Comparison of ENCODE assay signal across 18 cellular contexts in genomic region chr1:84165566-84165965, GRCh38. TPM values are rescaled to one million over a fixed set of nuclear protein-coding genes. Genes with fewer than 3 reads are reported as not detected.
A peak's percentile ranks its signal among the peaks of the same experiment; 100 is the strongest.
DNase-seq lines count a peak whose midpoint lies in the region; ATAC-seq, FAIRE-seq and TF ChIP-seq lines count a peak whose summit lies in the region.
"Had no signal": no experiment of that assay in that cellular context is flagged by ENCODE, and none has a peak within 500 bp of the region (broad histone marks: within the 10 kb centered on the region; RNA-seq: fewer than 3 reads in every experiment).

No MANE protein-coding gene starts in this region.

- POLR2A ChIA-PET in naive thymus-derived CD4-positive, alpha-beta T cell (lab: Charles Lee): interaction anchor here (0.9 kb wide), 1 partner anchor 528 kb away, joined by 3 read pairs; no protein-coding TSS in a partner anchor

- no peak for DNase-seq in activated CD8-positive, alpha-beta memory T cell treated with anti-CD3 and anti-CD28 coated beads, Interleukin-2, amount 10 ng/mL, durations not matched to agents 7 days and 5 days
- no peak for DNase-seq in activated CD8-positive, alpha-beta memory T cell treated with anti-CD3 and anti-CD28 coated beads, Interleukin-2, amount 50 U/mL, for 48 hours
- DNase-seq in GM18507 (ENCODE audit: extremely low spot score, insufficient read length, low read depth) (no peak), DMS153 (lab: John Stamatoyannopoulos, UW) (no peak), nephron progenitor cell (no peak)
- DNase-seq in naive thymus-derived CD4-positive, alpha-beta T cell: no peak
- no peak for DNase-seq in stimulated activated CD4-positive, alpha-beta T cell treated with anti-CD3 and anti-CD28 coated beads, Interleukin-4, amount 100 ng/mL, for 4 hours
- DNase-seq: activated gamma-delta T cell treated with Interleukin-2 at 50 U/mL for 16 hours, esophagus squamous epithelium, glutamatergic neuron, HFFc6, MG63, Peyer's patch, thyroid gland had no signal

- H3K27ac ChIP-seq in SU-DHL-6 (ENCODE audit: low read depth, low read length): peak overlapping the region; percentile 25; the same call in 1 of the 2 replicates
- no peak overlapping the region for H3K27ac ChIP-seq in naive thymus-derived CD4-positive, alpha-beta T cell (ENCODE audit: low read depth, low read length)
- H3K27ac ChIP-seq: esophagus squamous epithelium, Peyer's patch, prostate gland, skin epidermis, thyroid gland had no signal

- H3K27me3 Mint-ChIP-seq in activated CD8-positive, alpha-beta memory T cell treated with anti-CD3 and anti-CD28 coated beads, Interleukin-2, amount 10 ng/mL, durations not matched to agents 7 days and 5 days: no peaks in the 10 kb centered on the region
- no peaks in the 10 kb centered on the region for H3K27me3 Mint-ChIP-seq in naive thymus-derived CD4-positive, alpha-beta T cell
- H3K27me3 Mint-ChIP-seq in nephron progenitor cell (ENCODE audit: low read depth, poor library complexity): no peaks in the 10 kb centered on the region

- ATAC-seq in activated CD8-positive, alpha-beta memory T cell treated with anti-CD3 and anti-CD28 coated beads, Interleukin-2, amount 10 ng/mL, durations not matched to agents 7 days and 5 days: no peak
- no peak for ATAC-seq in naive thymus-derived CD4-positive, alpha-beta T cell

- H3K4me1 ChIP-seq in naive thymus-derived CD4-positive, alpha-beta T cell (ENCODE audit: control insufficient read depth in 2 of 2, insufficient read depth in 2 of 2, low read length in 2 of 2): peaks cover 28 to 56% of the 10 kb centered on the region in 2 donors
- H3K4me1 ChIP-seq: prostate gland had no signal

- no peaks in the 10 kb centered on the region for H3F3A ChIP-seq in SU-DHL-6 (ENCODE audit: insufficient read depth)

- no peaks in the 10 kb centered on the region for H3K9me3 ChIP-seq in SU-DHL-6 (ENCODE audit: insufficient read depth, low read length)
- no peaks in the 10 kb centered on the region for H3K9me3 ChIP-seq in naive thymus-derived CD4-positive, alpha-beta T cell (ENCODE audit: control insufficient read depth in 2 of 3, low read length in 3 of 3)
- H3K9me3 ChIP-seq: esophagus squamous epithelium, MG63, Peyer's patch, prostate gland, thyroid gland had no signal

- peak overlapping the region; percentile 76 for H3K27ac Mint-ChIP-seq in activated CD8-positive, alpha-beta memory T cell treated with anti-CD3 and anti-CD28 coated beads, Interleukin-2, amount 10 ng/mL, durations not matched to agents 7 days and 5 days
- H3K27ac Mint-ChIP-seq in naive thymus-derived CD4-positive, alpha-beta T cell: no peak overlapping the region
- no peak overlapping the region for H3K27ac Mint-ChIP-seq in nephron progenitor cell
- H3K27ac Mint-ChIP-seq: HFFc6 had no signal

- H3K9ac ChIP-seq in SU-DHL-6 (ENCODE audit: low read length): no peak overlapping the region

- H3K36me3 Mint-ChIP-seq in activated CD8-positive, alpha-beta memory T cell treated with anti-CD3 and anti-CD28 coated beads, Interleukin-2, amount 10 ng/mL, durations not matched to agents 7 days and 5 days: peaks cover 26% of the 10 kb centered on the region
- peaks cover 0 to 22% (median 16%) of the 10 kb centered on the region in 5 donors for H3K36me3 Mint-ChIP-seq in naive thymus-derived CD4-positive, alpha-beta T cell
- H3K36me3 Mint-ChIP-seq in nephron progenitor cell (ENCODE audit: low read depth): peaks cover 14% of the 10 kb centered on the region

- TF ChIP-seq CTCF in SU-DHL-6 (IDR thresholded peaks at IDR 0.05; ENCODE audit: insufficient read depth, low read length, poor library complexity, severe bottlenecking): no peak
- no peak for TF ChIP-seq CTCF in nephron progenitor cell (IDR thresholded peaks at IDR 0.05)

- peaks cover 7% of the 10 kb centered on the region for H4K20me1 ChIP-seq in SU-DHL-6 (ENCODE audit: low read depth, low read length)

- intact Hi-C loops in naive thymus-derived CD4-positive, alpha-beta T cell (cut with micrococcal nuclease): loop anchor here (2.0 kb wide), 2 partner anchors 19 to 21 kb away; partner anchors contain the start of gene PRKACB (in 1 of the 2)

- peak overlapping the region; percentile 58 for H3K4me3 Mint-ChIP-seq in activated CD8-positive, alpha-beta memory T cell treated with anti-CD3 and anti-CD28 coated beads, Interleukin-2, amount 10 ng/mL, durations not matched to agents 7 days and 5 days
- H3K4me3 Mint-ChIP-seq in naive thymus-derived CD4-positive, alpha-beta T cell: peak overlapping the region in 8 of 10 donors; percentile 7 to 52 (median 38)
- H3K4me3 Mint-ChIP-seq in nephron progenitor cell: no peak overlapping the region
- H3K4me3 Mint-ChIP-seq: HFFc6 had no signal

- no peak overlapping the region for H2AFZ ChIP-seq in SU-DHL-6 (ENCODE audit: low read depth, low read length, severe bottlenecking)

- FAIRE-seq in GM18507 (lab: Jason Lieb, UNC): peak; percentile 15
- FAIRE-seq: GM12892 had no signal

- CTCF ChIA-PET in activated CD8-positive, alpha-beta memory T cell treated with anti-CD3 and anti-CD28 coated beads, Interleukin-2, amount 10 ng/mL, durations not matched to agents 7 days and 5 days (lab: Charles Lee): interaction anchor here (1.2 to 1.4 kb wide), 2 partner anchors 17 to 268 kb away, joined by 3 to 4 read pairs; no protein-coding TSS in a partner anchor
- CTCF ChIA-PET in naive thymus-derived CD4-positive, alpha-beta T cell (lab: Charles Lee): no interaction called here

- H3K4me2 ChIP-seq in SU-DHL-6 (ENCODE audit: low read depth, low read length, poor library complexity, severe bottlenecking): peak overlapping the region; percentile 74

- peaks cover 69% of the 10 kb centered on the region for H3K4me1 Mint-ChIP-seq in activated CD8-positive, alpha-beta memory T cell treated with anti-CD3 and anti-CD28 coated beads, Interleukin-2, amount 10 ng/mL, durations not matched to agents 7 days and 5 days
- peaks cover 46 to 97% (median 89%) of the 10 kb centered on the region in 7 donors for H3K4me1 Mint-ChIP-seq in naive thymus-derived CD4-positive, alpha-beta T cell
- peaks cover 7% of the 10 kb centered on the region for H3K4me1 Mint-ChIP-seq in nephron progenitor cell

- peaks cover 99% of the 10 kb centered on the region for H3K79me2 ChIP-seq in SU-DHL-6 (ENCODE audit: insufficient read depth, low read length)

- 0 out of 2 replicates have a peak, but pooled peaks cover 5% of the 10 kb centered on the region for H3K36me3 ChIP-seq in SU-DHL-6 (ENCODE audit: low read length)
- H3K36me3 ChIP-seq in naive thymus-derived CD4-positive, alpha-beta T cell (ENCODE audit: control insufficient read depth in 2 of 3, insufficient read depth in 3 of 3, low read length in 3 of 3): no peaks in the 10 kb centered on the region
- H3K36me3 ChIP-seq: esophagus squamous epithelium, MG63, Peyer's patch, prostate gland, thyroid gland had no signal

- no peaks in the 10 kb centered on the region for H3K27me3 ChIP-seq in SU-DHL-6 (ENCODE audit: low read length)
- H3K27me3 ChIP-seq in naive thymus-derived CD4-positive, alpha-beta T cell (ENCODE audit: control insufficient read depth in 2 of 2, insufficient read depth in 2 of 2, low read length in 2 of 2): no peaks in the 10 kb centered on the region
- H3K27me3 ChIP-seq: esophagus squamous epithelium, MG63, Peyer's patch, thyroid gland had no signal

- H3K9me3 Mint-ChIP-seq in activated CD8-positive, alpha-beta memory T cell treated with anti-CD3 and anti-CD28 coated beads, Interleukin-2, amount 10 ng/mL, durations not matched to agents 7 days and 5 days (ENCODE audit: low read depth): no peaks in the 10 kb centered on the region
- peaks cover 0 to 2% (median 0%) of the 10 kb centered on the region in 11 donors for H3K9me3 Mint-ChIP-seq in naive thymus-derived CD4-positive, alpha-beta T cell
- H3K9me3 Mint-ChIP-seq in nephron progenitor cell: peaks cover 18% of the 10 kb centered on the region
- H3K9me3 Mint-ChIP-seq: HFFc6 had no signal

- H3K4me3 ChIP-seq in SU-DHL-6 (ENCODE audit: insufficient read depth, low read length, poor library complexity, severe bottlenecking): no peak overlapping the region
- H3K4me3 ChIP-seq in naive thymus-derived CD4-positive, alpha-beta T cell (ENCODE audit: low read length): no peak overlapping the region
- H3K4me3 ChIP-seq: esophagus squamous epithelium, MG63, Peyer's patch, prostate gland, skin epidermis, thyroid gland had no signal

- H3K9me2 ChIP-seq in SU-DHL-6 (replicated peaks; ENCODE audit: insufficient read depth, low read length): no peaks in the 10 kb centered on the region

RNA-seq across cellular contexts. Expression of gene PRKACB, which starts 21.5 kb away (rescaled TPM):
- total RNA-seq in activated CD8-positive, alpha-beta memory T cell treated with anti-CD3 and anti-CD28 coated beads, Interleukin-2, amount 10 ng/mL, durations not matched to agents 7 days and 5 days: 10 to 100 TPM; 68.8 to 69.1 TPM
- 100 to 1,000 TPM in 2 of 5 experiments, 10 to 100 TPM in 3; 71.1 to 176 (median 89.3) TPM for total RNA-seq in naive thymus-derived CD4-positive, alpha-beta T cell
- 100 to 1,000 TPM in 1 of 2 donors, 10 to 100 TPM in 1; 95.0 to 134 TPM for polyA plus RNA-seq in naive thymus-derived CD4-positive, alpha-beta T cell
